1 cellular context compared by ENCODE assay signal in the genomic region with DNA sequence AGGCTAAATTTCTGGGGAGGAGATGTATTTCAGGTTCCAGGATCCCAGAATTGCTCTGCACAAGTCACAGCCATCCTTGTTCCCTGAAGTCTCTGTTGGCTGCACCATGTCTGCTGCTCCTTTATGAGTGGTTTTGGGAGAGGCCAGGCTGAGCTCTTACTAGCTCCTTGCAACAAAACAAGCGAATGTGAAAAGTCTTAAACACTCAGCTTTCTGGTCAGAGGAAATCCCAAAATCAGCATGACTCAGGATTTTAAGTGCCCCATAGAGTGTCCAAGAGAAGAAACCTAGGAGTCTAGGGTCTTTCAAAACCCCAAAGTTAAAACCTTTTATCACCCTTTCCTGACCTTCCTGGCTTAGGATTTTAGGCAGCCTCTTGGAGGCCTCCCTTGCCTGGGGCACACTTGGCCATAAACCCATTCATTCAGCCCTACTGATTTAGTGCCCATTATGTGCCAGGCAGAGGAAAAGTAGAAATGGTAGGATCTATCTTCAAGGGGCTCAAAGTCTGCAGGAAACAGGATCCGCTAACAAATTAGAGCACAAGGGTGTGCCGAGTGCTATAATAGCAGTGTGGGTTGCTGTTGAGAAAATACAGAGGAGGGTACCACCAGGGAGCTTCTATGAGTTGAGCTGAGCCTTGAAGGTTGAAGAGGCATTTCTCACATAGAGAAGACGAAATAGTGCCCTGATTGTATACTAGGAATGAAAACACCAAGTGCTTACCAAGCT.
TF ChIP-seq lines count a peak whose summit lies in the region.

No MANE protein-coding gene starts in this region.

TF ChIP-seq in GM23338, 12 proteins besides CTCF, POLR2A, EP300 and RAD21:
- TF ChIP-seq EZH2 (IDR thresholded peaks at IDR 0.05; ENCODE audit: low read depth, unreplicated experiment) (no peak), CREB1 (CRISPR knock-in tag; IDR thresholded peaks at IDR 0.05; ENCODE audit: low read depth) (no peak), STAT1 (IDR thresholded peaks at IDR 0.05; ENCODE audit: unreplicated experiment) (no peak), POLR2AphosphoS5 (IDR thresholded peaks at IDR 0.05; ENCODE audit: low read depth) (no peak), NANOG (IDR thresholded peaks at IDR 0.05; ENCODE audit: borderline replicate concordance) (no peak), EZH2phosphoT487 (IDR thresholded peaks at IDR 0.05; ENCODE audit: unreplicated experiment) (no peak), ZNF331 (CRISPR knock-in tag; IDR thresholded peaks at IDR 0.05; ENCODE audit: low read depth) (no peak)
- TF ChIP-seq, protein P1, sequence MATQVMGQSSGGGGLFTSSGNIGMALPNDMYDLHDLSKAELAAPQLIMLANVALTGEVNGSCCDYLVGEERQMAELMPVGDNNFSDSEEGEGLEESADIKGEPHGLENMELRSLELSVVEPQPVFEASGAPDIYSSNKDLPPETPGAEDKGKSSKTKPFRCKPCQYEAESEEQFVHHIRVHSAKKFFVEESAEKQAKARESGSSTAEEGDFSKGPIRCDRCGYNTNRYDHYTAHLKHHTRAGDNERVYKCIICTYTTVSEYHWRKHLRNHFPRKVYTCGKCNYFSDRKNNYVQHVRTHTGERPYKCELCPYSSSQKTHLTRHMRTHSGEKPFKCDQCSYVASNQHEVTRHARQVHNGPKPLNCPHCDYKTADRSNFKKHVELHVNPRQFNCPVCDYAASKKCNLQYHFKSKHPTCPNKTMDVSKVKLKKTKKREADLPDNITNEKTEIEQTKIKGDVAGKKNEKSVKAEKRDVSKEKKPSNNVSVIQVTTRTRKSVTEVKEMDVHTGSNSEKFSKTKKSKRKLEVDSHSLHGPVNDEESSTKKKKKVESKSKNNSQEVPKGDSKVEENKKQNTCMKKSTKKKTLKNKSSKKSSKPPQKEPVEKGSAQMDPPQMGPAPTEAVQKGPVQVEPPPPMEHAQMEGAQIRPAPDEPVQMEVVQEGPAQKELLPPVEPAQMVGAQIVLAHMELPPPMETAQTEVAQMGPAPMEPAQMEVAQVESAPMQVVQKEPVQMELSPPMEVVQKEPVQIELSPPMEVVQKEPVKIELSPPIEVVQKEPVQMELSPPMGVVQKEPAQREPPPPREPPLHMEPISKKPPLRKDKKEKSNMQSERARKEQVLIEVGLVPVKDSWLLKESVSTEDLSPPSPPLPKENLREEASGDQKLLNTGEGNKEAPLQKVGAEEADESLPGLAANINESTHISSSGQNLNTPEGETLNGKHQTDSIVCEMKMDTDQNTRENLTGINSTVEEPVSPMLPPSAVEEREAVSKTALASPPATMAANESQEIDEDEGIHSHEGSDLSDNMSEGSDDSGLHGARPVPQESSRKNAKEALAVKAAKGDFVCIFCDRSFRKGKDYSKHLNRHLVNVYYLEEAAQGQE (IDR thresholded peaks at IDR 0.05; ENCODE audit: unreplicated experiment), result no peak
- TF ChIP-seq, protein P2, sequence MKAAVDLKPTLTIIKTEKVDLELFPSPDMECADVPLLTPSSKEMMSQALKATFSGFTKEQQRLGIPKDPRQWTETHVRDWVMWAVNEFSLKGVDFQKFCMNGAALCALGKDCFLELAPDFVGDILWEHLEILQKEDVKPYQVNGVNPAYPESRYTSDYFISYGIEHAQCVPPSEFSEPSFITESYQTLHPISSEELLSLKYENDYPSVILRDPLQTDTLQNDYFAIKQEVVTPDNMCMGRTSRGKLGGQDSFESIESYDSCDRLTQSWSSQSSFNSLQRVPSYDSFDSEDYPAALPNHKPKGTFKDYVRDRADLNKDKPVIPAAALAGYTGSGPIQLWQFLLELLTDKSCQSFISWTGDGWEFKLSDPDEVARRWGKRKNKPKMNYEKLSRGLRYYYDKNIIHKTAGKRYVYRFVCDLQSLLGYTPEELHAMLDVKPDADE (IDR thresholded peaks at IDR 0.05), result no peak
